ENCODE assay signal across 27 cellular contexts in the genomic region with DNA sequence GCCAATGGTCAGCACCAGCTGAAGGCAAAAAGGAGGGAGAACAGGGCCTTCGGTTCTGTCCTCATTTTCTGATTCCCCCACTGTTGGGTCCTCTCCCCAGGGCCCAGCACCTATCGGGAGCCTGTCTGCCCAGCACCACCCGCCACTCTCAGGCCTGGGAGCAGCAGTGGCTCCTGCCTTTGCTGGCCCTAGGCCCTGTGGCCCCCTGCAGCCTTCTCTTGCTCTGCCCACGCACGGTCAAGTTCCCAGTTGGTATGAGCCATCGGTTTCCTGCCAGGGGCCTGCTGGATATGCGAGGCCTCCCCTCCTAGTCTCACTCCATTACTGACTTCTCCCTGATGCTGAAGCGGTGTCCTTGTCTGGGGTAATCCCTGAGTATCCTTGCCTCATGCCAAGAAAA.
"Had no signal": no experiment of that assay in that cellular context is flagged by ENCODE, and none has a peak within 500 bp of the region (broad histone marks: within the 10 kb centered on the region; RNA-seq: fewer than 3 reads in every experiment).

No MANE protein-coding gene starts in this region.

- H3K27me3 ChIP-seq: dorsolateral prefrontal cortex, gastrocnemius medialis, ovary, suprapubic skin, vagina had no signal

- H3K4me1 ChIP-seq: suprapubic skin, vagina had no signal

- H3K36me3 ChIP-seq: gastrocnemius medialis, lower lobe of right lung, ovary, suprapubic skin, vagina had no signal

- H3K4me3 Mint-ChIP-seq: immature natural killer cell; naive thymus-derived CD8-positive, alpha-beta T cell; nephron progenitor cell; stimulated activated naive CD8-positive, alpha-beta T cell treated with anti-CD3 and anti-CD28 coated beads, Interleukin-15, amount 100 ng/mL, for 72 hours had no signal

- H3K27ac Mint-ChIP-seq: immature natural killer cell; naive thymus-derived CD8-positive, alpha-beta T cell; nephron progenitor cell; stimulated activated naive CD8-positive, alpha-beta T cell treated with anti-CD3 and anti-CD28 coated beads, Interleukin-15, amount 100 ng/mL, for 72 hours had no signal

- H3K9me3 Mint-ChIP-seq: naive thymus-derived CD8-positive, alpha-beta T cell; stimulated activated naive CD8-positive, alpha-beta T cell treated with anti-CD3 and anti-CD28 coated beads, Interleukin-15, amount 100 ng/mL, for 72 hours had no signal

- H3K36me3 Mint-ChIP-seq: immature natural killer cell; naive thymus-derived CD8-positive, alpha-beta T cell had no signal

- ATAC-seq: esophagus mucosa; gastrocnemius medialis; left ventricle myocardium superior; lower lobe of right lung; naive thymus-derived CD8-positive, alpha-beta T cell; psoas muscle; right cardiac atrium; stimulated activated naive CD8-positive, alpha-beta T cell treated with anti-CD3 and anti-CD28 coated beads, Interleukin-15, amount 100 ng/mL, for 72 hours had no signal

- H3K27ac ChIP-seq: dorsolateral prefrontal cortex, epithelial cell of prostate, gastrocnemius medialis, lower lobe of right lung, ovary, psoas muscle, suprapubic skin, vagina had no signal

- DNase-seq: dorsolateral prefrontal cortex; effector CD4-positive, alpha-beta T cell; foreskin fibroblast; gastrocnemius medialis; head of caudate nucleus; hippocampal formation; immature natural killer cell; left ventricle myocardium superior; lower lobe of right lung; midbrain; naive thymus-derived CD8-positive, alpha-beta T cell; nephron progenitor cell; occipital lobe; ovary; posterior cingulate gyrus; psoas muscle; right cardiac atrium; small intestine; stimulated activated CD4-positive, alpha-beta T cell treated with anti-CD3 and anti-CD28 coated beads, Interleukin-15, amount 100 ng/mL, for 24 hours; stimulated activated CD4-positive, alpha-beta T cell treated with anti-CD3 and anti-CD28 coated beads, Interleukin-2, amount 100 ng/mL, for 48 hours; stimulated activated naive CD4-positive, alpha-beta T cell; stimulated activated naive CD8-positive, alpha-beta T cell treated with anti-CD3 and anti-CD28 coated beads, Interleukin-15, amount 100 ng/mL, for 72 hours; trophoblast cell had no signal

- H3K4me3 ChIP-seq: dorsolateral prefrontal cortex, gastrocnemius medialis, lower lobe of right lung, ovary, psoas muscle, suprapubic skin, vagina had no signal

- H3K9me3 ChIP-seq: gastrocnemius medialis, lower lobe of right lung, ovary, psoas muscle, suprapubic skin, vagina had no signal

- H3K27me3 Mint-ChIP-seq: stimulated activated naive CD8-positive, alpha-beta T cell treated with anti-CD3 and anti-CD28 coated beads, Interleukin-15, amount 100 ng/mL, for 72 hours had no signal

- H3K4me1 Mint-ChIP-seq: immature natural killer cell; stimulated activated naive CD8-positive, alpha-beta T cell treated with anti-CD3 and anti-CD28 coated beads, Interleukin-15, amount 100 ng/mL, for 72 hours had no signal
